28 cellular contexts compared by ENCODE assay signal in genomic region chr9:106623558-106623957, GRCh38.
"Had no signal": no experiment of that assay in that cellular context is flagged by ENCODE, and none has a peak within 500 bp of the region (broad histone marks: within the 10 kb centered on the region; RNA-seq: fewer than 3 reads in every experiment).

No MANE protein-coding gene starts in this region.

- H3K27me3 ChIP-seq: colonic mucosa, esophagus muscularis mucosa, esophagus squamous epithelium, foreskin keratinocyte, gastrocnemius medialis, gastroesophageal sphincter, heart left ventricle, heart right ventricle had no signal

- H3K4me3 Mint-ChIP-seq: dendritic cell treated with granulocyte-macrophage colony-stimulating factor and Interleukin-4, amounts not matched to agents 40 ng/mL and 50 ng/mL, for 4 days; endodermal cell had no signal

- H3K4me1 ChIP-seq: colonic mucosa, esophagus squamous epithelium, foreskin keratinocyte, gastrocnemius medialis, gastroesophageal sphincter had no signal

- H3K9me3 ChIP-seq: colonic mucosa, esophagus muscularis mucosa, esophagus squamous epithelium, gastrocnemius medialis, gastroesophageal sphincter, heart left ventricle, heart right ventricle had no signal

- FAIRE-seq: colon, endometrium, endothelial cell of umbilical vein, frontal cortex had no signal

- DNase-seq: colonic mucosa; cortex of kidney; dermis blood vessel endothelial cell; dorsolateral prefrontal cortex; effector CD4-positive, alpha-beta T cell; effector CD8-positive, alpha-beta T cell; effector memory CD4-positive, alpha-beta T cell; endodermal cell; erythroblast; esophagus squamous epithelium; foreskin fibroblast; foreskin keratinocyte; foreskin melanocyte; gastrocnemius medialis; glutamatergic neuron; head of caudate nucleus; heart left ventricle; heart right ventricle had no signal

- H3K4me3 ChIP-seq: colonic mucosa, coronary artery, dorsolateral prefrontal cortex, esophagus muscularis mucosa, esophagus squamous epithelium, gastrocnemius medialis, gastroesophageal sphincter, heart left ventricle, heart right ventricle had no signal

- H3K27me3 Mint-ChIP-seq: dendritic cell treated with granulocyte-macrophage colony-stimulating factor and Interleukin-4, amounts not matched to agents 40 ng/mL and 50 ng/mL, for 4 days had no signal

- H3K9me3 Mint-ChIP-seq: dendritic cell treated with granulocyte-macrophage colony-stimulating factor and Interleukin-4, amounts not matched to agents 40 ng/mL and 50 ng/mL, for 4 days; endodermal cell had no signal

- ATAC-seq: esophagus mucosa, foreskin keratinocyte, gastrocnemius medialis, gastroesophageal sphincter, heart left ventricle, heart right ventricle had no signal

- H3K36me3 ChIP-seq: colonic mucosa, esophagus muscularis mucosa, esophagus squamous epithelium, gastrocnemius medialis, gastroesophageal sphincter, heart left ventricle, heart right ventricle had no signal

- H3K27ac ChIP-seq: colonic mucosa, coronary artery, dorsolateral prefrontal cortex, epithelial cell of prostate, esophagus muscularis mucosa, esophagus squamous epithelium, foreskin keratinocyte, gastrocnemius medialis, gastroesophageal sphincter, heart left ventricle had no signal

- H3K27ac Mint-ChIP-seq: dendritic cell treated with granulocyte-macrophage colony-stimulating factor and Interleukin-4, amounts not matched to agents 40 ng/mL and 50 ng/mL, for 4 days; endodermal cell had no signal
